ENCODE assay signal across 1 cellular context in the genomic region with DNA sequence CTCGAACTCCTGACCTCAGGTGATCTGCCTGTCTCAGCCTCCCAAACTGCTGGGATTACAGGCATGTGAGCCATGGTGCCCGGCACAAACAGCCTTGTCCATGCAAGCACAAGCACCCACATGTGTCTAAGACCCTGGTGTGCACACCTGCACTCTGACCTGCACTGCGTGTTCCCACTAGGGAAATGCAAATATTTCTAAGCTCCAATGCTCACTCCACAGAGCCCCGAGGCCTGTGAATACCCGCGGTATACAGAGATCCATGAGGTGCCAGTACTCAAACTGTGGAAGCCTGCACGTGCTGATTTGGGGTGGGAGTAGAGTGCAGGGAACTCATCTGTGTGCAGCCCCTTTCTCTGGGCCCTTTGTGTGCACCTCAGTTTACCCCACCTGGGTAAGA.
TF ChIP-seq lines count a peak whose summit lies in the region.

No MANE protein-coding gene starts in this region.

TF ChIP-seq in HepG2, 621 proteins besides CTCF, POLR2A, EP300 and RAD21:
- TF ChIP-seq ZNF235 (CRISPR knock-in tag; IDR thresholded peaks at IDR 0.05; ENCODE audit: borderline replicate concordance): no peak
- TF ChIP-seq ZNF18 (CRISPR knock-in tag; IDR thresholded peaks at IDR 0.05; ENCODE audit: insufficient replicate concordance): peak; percentile 93
- TF ChIP-seq, protein P1, sequence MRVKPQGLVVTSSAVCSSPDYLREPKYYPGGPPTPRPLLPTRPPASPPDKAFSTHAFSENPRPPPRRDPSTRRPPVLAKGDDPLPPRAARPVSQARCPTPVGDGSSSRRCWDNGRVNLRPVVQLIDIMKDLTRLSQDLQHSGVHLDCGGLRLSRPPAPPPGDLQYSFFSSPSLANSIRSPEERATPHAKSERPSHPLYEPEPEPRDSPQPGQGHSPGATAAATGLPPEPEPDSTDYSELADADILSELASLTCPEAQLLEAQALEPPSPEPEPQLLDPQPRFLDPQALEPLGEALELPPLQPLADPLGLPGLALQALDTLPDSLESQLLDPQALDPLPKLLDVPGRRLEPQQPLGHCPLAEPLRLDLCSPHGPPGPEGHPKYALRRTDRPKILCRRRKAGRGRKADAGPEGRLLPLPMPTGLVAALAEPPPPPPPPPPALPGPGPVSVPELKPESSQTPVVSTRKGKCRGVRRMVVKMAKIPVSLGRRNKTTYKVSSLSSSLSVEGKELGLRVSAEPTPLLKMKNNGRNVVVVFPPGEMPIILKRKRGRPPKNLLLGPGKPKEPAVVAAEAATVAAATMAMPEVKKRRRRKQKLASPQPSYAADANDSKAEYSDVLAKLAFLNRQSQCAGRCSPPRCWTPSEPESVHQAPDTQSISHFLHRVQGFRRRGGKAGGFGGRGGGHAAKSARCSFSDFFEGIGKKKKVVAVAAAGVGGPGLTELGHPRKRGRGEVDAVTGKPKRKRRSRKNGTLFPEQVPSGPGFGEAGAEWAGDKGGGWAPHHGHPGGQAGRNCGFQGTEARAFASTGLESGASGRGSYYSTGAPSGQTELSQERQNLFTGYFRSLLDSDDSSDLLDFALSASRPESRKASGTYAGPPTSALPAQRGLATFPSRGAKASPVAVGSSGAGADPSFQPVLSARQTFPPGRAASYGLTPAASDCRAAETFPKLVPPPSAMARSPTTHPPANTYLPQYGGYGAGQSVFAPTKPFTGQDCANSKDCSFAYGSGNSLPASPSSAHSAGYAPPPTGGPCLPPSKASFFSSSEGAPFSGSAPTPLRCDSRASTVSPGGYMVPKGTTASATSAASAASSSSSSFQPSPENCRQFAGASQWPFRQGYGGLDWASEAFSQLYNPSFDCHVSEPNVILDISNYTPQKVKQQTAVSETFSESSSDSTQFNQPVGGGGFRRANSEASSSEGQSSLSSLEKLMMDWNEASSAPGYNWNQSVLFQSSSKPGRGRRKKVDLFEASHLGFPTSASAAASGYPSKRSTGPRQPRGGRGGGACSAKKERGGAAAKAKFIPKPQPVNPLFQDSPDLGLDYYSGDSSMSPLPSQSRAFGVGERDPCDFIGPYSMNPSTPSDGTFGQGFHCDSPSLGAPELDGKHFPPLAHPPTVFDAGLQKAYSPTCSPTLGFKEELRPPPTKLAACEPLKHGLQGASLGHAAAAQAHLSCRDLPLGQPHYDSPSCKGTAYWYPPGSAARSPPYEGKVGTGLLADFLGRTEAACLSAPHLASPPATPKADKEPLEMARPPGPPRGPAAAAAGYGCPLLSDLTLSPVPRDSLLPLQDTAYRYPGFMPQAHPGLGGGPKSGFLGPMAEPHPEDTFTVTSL (CRISPR knock-in tag; IDR thresholded peaks at IDR 0.05; ENCODE audit: borderline replicate concordance): no peak
- no peak for TF ChIP-seq MAFG (CRISPR knock-in tag; IDR thresholded peaks at IDR 0.05)
